In genomic region chr18:22560797-22561196, GRCh38 we compare ENCODE assay signal across 17 cellular contexts.
DNase-seq lines count a peak whose midpoint lies in the region; ATAC-seq and TF ChIP-seq lines count a peak whose summit lies in the region.
"Had no signal": no experiment of that assay in that cellular context is flagged by ENCODE, and none has a peak within 500 bp of the region (broad histone marks: within the 10 kb centered on the region; RNA-seq: fewer than 3 reads in every experiment).

No MANE protein-coding gene starts in this region.

- H3K4me2 ChIP-seq in IMR-90 (ENCODE audit: low read depth, low read length) (no peak overlapping the region; the same call in 1 of the 2 replicates), fibroblast of lung (ENCODE audit: extremely low read depth, insufficient read depth, low read length) (peak overlapping the region; percentile 30)
- H3K4me2 ChIP-seq: BLaER1 had no signal

- no peak for TF ChIP-seq RAD21 in IMR-90 (IDR thresholded peaks at IDR 0.05; ENCODE audit: low read length)

- POLR2A ChIA-PET in IMR-90 (lab: Charles Lee; ENCODE audit: unreplicated experiment) = no interaction called here

- H3K56ac ChIP-seq in IMR-90 (ENCODE audit: extremely low read depth, insufficient read depth, low read length) = no peak overlapping the region

- BruUV-seq in IMR-90 (replicated peaks; lab: Mats Ljungman, UMichigan) = no TSS peak

- in situ Hi-C loops in IMR-90 (cut with MboI; ENCODE audit: low sequenced_read_pairs) = loop anchor here (5.0 to 10.0 kb wide), 2 partner anchors 388 to 656 kb away; no protein-coding TSS in a partner anchor

- H3K4me3 ChIP-seq in IMR-90 (ENCODE audit: insufficient read depth, low read depth, low read length) = no peak overlapping the region
- H3K4me3 ChIP-seq in fibroblast of lung (replicated peaks in 1 of 4; ENCODE audit: control extremely low read depth in 1 of 4, insufficient read depth in 1 of 4, low read depth in 3 of 4, low read length in 4 of 4) = no peak overlapping the region
- H3K4me3 ChIP-seq in mucosa of descending colon = no peak overlapping the region
- H3K4me3 ChIP-seq: BLaER1 had no signal

- peak overlapping the region; percentile 66; the same call in 1 of the 2 replicates for H3K4ac ChIP-seq in IMR-90 (ENCODE audit: low read depth, low read length)

- no peaks in the 10 kb centered on the region for H3K36me3 ChIP-seq in IMR-90 (ENCODE audit: control insufficient read depth, insufficient read depth, low read length)
- H3K36me3 ChIP-seq in fibroblast of lung (ENCODE audit: control insufficient read depth, insufficient read depth, low read length) = no peaks in the 10 kb centered on the region
- no peaks in the 10 kb centered on the region for H3K36me3 ChIP-seq in mucosa of descending colon (ENCODE audit: low read depth)
- H3K36me3 ChIP-seq: BLaER1, vagina had no signal

- H3K4me3 Mint-ChIP-seq in nephron = peak overlapping the region in 2 of 3 experiments; percentile 6 to 12
- H3K4me3 Mint-ChIP-seq: activated CD4-positive, alpha-beta memory T cell treated with anti-CD3 and anti-CD28 coated beads, Interleukin-2, amount 10 ng/mL, durations not matched to agents 7 days and 5 days had no signal

- no CpG with 5 or more reads among the region's 1 CpG for whole genome bisulfite sequencing in IMR-90 (ENCODE audit: extremely low coverage in 2 of 2, insufficient read length in 1 of 2), 2 experiments

- DNase-seq in IMR-90 (no peak), fibroblast of lung (ENCODE audit: low read depth in 2 of 2) (no peak), DMS153 (lab: John Stamatoyannopoulos, UW) (no peak), NCI-H226 (no peak), mucosa of descending colon (no peak)
- DNase-seq in stimulated activated CD4-positive, alpha-beta T cell treated with anti-CD3 and anti-CD28 coated beads, Interleukin-2, amount 100 ng/mL, for 48 hours = no peak
- DNase-seq: activated CD4-positive, alpha-beta memory T cell treated with anti-CD3 and anti-CD28 coated beads, Interleukin-2, amount 10 ng/mL, durations not matched to agents 7 days and 5 days; activated CD4-positive, CD25-positive, alpha-beta regulatory T cell treated with anti-CD3 and anti-CD28 coated beads, Interleukin-2, amount 50 U/mL, for 72 hours; activated gamma-delta T cell; activated T-cell treated with anti-CD3 and anti-CD28 coated beads for 4 hours; Karpas-422; MV-4-11; NCI-H1694 had no signal

- no peak for ATAC-seq in IMR-90 (ENCODE audit: low read depth)
- ATAC-seq in mucosa of descending colon = no peak

- no peaks in the 10 kb centered on the region for H3K79me1 ChIP-seq in IMR-90 (ENCODE audit: low read depth in 1 of 2, low read length in 2 of 2)

- H3K36me3 Mint-ChIP-seq in nephron (ENCODE audit: low read depth) = no peaks in the 10 kb centered on the region

- peak overlapping the region; percentile 18; the same call in 1 of the 2 replicates for H3K18ac ChIP-seq in IMR-90 (ENCODE audit: low read depth, low read length)

- peaks cover 56% of the 10 kb centered on the region for H3K27me3 Mint-ChIP-seq in nephron (ENCODE audit: low read depth)

- H2BK15ac ChIP-seq in IMR-90 (ENCODE audit: low read depth, low read length) = no peak overlapping the region; the same call in 2 of the 3 replicates

- TF ChIP-seq POLR2A in IMR-90 (IDR thresholded peaks at IDR 0.05; ENCODE audit: low read depth, low read length) = no peak

- no peaks in the 10 kb centered on the region for H3K79me2 ChIP-seq in fibroblast of lung (ENCODE audit: control insufficient read depth, insufficient read depth, low read length)

- H4K20me1 ChIP-seq in IMR-90 (ENCODE audit: insufficient read depth, low read length) (no peaks in the 10 kb centered on the region), fibroblast of lung (ENCODE audit: control insufficient read depth, extremely low read depth, insufficient read depth, low read length) (no peaks in the 10 kb centered on the region)
- H4K20me1 ChIP-seq: BLaER1 had no signal

- no peaks in the 10 kb centered on the region for H3K9me1 ChIP-seq in IMR-90 (ENCODE audit: insufficient read depth, low read length)

- H3K27me3 ChIP-seq in IMR-90 (ENCODE audit: control insufficient read depth, insufficient read depth, low read length) (no peaks in the 10 kb centered on the region; the same call in 1 of the 2 replicates), fibroblast of lung (ENCODE audit: control insufficient read depth, insufficient read depth, low read length) (no peaks in the 10 kb centered on the region)
- H3K27me3 ChIP-seq: vagina had no signal

- H3K4me1 ChIP-seq in IMR-90 (ENCODE audit: control insufficient read depth, insufficient read depth, low read length) = peaks cover 11% of the 10 kb centered on the region
- no peaks in the 10 kb centered on the region for H3K4me1 ChIP-seq in fibroblast of lung (ENCODE audit: control insufficient read depth, extremely low read depth, insufficient read depth, low read length)
- peaks cover 7% of the 10 kb centered on the region for H3K4me1 ChIP-seq in mucosa of descending colon (ENCODE audit: low read depth)
- H3K4me1 ChIP-seq: BLaER1 had no signal

- H3K9me3 Mint-ChIP-seq in nephron = no peaks in the 10 kb centered on the region
- H3K9me3 Mint-ChIP-seq: activated CD4-positive, alpha-beta memory T cell treated with anti-CD3 and anti-CD28 coated beads, Interleukin-2, amount 10 ng/mL, durations not matched to agents 7 days and 5 days had no signal

- no peak overlapping the region for H2BK120ac ChIP-seq in IMR-90 (ENCODE audit: low read depth, low read length)

- H4K91ac ChIP-seq in IMR-90 (ENCODE audit: insufficient read depth, low read depth, low read length) = 0 out of 2 replicates have a peak overlapping the region, but pooled peaks have one; percentile 17

- peak overlapping the region; percentile 43 to 85 (median 77) for H3K27ac Mint-ChIP-seq in nephron
- H3K27ac Mint-ChIP-seq: activated CD4-positive, alpha-beta memory T cell treated with anti-CD3 and anti-CD28 coated beads, Interleukin-2, amount 10 ng/mL, durations not matched to agents 7 days and 5 days had no signal

- no peak overlapping the region for H2AK9ac ChIP-seq in IMR-90 (replicated peaks; ENCODE audit: low read depth, low read length, poor library complexity)

- H3K9me3 ChIP-seq in IMR-90 (ENCODE audit: control insufficient read depth, insufficient read depth, low read length) = no peaks in the 10 kb centered on the region
- no peaks in the 10 kb centered on the region for H3K9me3 ChIP-seq in fibroblast of lung (ENCODE audit: control insufficient read depth, insufficient read depth, low read depth, low read length)
- no peaks in the 10 kb centered on the region for H3K9me3 ChIP-seq in mucosa of descending colon
- H3K9me3 ChIP-seq: BLaER1, vagina had no signal

- peaks cover 32% of the 10 kb centered on the region for H3K4me1 Mint-ChIP-seq in nephron

- dilution Hi-C loops in IMR-90 (cut with HindIII; ENCODE audit: low sequenced_read_pairs, unreplicated experiment) = no loop called here

- H2AFZ ChIP-seq in IMR-90 (replicated peaks; ENCODE audit: low read length, poor library complexity) = no peak overlapping the region
- no peak overlapping the region for H2AFZ ChIP-seq in fibroblast of lung (ENCODE audit: low read length)

- H3K9ac ChIP-seq in IMR-90 (ENCODE audit: low read depth, low read length) = no peak overlapping the region; the same call in 1 of the 2 replicates
- H3K9ac ChIP-seq in fibroblast of lung (ENCODE audit: insufficient read depth, low read length) = no peak overlapping the region
- H3K9ac ChIP-seq: BLaER1 had no signal

- CTCF ChIA-PET in IMR-90 (lab: Yijun Ruan, JAX) = no interaction called here

- H3K27ac ChIP-seq in 22Rv1 = peak overlapping the region; percentile 72; the same call in 1 of the 2 replicates
- H3K27ac ChIP-seq in IMR-90 (ENCODE audit: insufficient read depth, low read length) = no peak overlapping the region
- no peak overlapping the region for H3K27ac ChIP-seq in fibroblast of lung (ENCODE audit: insufficient read depth, low read length)
- H3K27ac ChIP-seq: BLaER1 had no signal

- no peak overlapping the region for H2BK5ac ChIP-seq in IMR-90 (ENCODE audit: low read depth, low read length, poor library complexity, severe bottlenecking)

- no peak for TF ChIP-seq CTCF in 22Rv1 (IDR thresholded peaks at IDR 0.05)
- TF ChIP-seq CTCF in IMR-90 (conservative IDR thresholded peaks at IDR 0.05; ENCODE audit: low read depth, low read length) = no peak
- no peak for TF ChIP-seq CTCF in fibroblast of lung (conservative IDR thresholded peaks at IDR 0.05 in 1 of 2, IDR thresholded peaks at IDR 0.05 in 1 of 2; ENCODE audit: low read depth in 1 of 2, low read length in 2 of 2)
- no peak for TF ChIP-seq CTCF in nephron (IDR thresholded peaks at IDR 0.05; ENCODE audit: unreplicated experiment in 3 of 3)
- TF ChIP-seq CTCF in mucosa of descending colon (IDR thresholded peaks at IDR 0.05) = no peak

- H3K23ac ChIP-seq in IMR-90 (ENCODE audit: low read depth, low read length) = no peak overlapping the region

- no peak overlapping the region for H4K5ac ChIP-seq in IMR-90 (ENCODE audit: low read depth, low read length)

- no peak overlapping the region for H4K8ac ChIP-seq in IMR-90 (ENCODE audit: low read depth in 2 of 2, low read length in 2 of 2)

- H2AK5ac ChIP-seq in IMR-90 (ENCODE audit: low read depth, low read length) = no peak overlapping the region

- H2BK20ac ChIP-seq in IMR-90 (ENCODE audit: low read depth, low read length) = peak overlapping the region; percentile 40; the same call in 1 of the 2 replicates

- no peak overlapping the region; the same call in 1 of the 2 replicates for H3K14ac ChIP-seq in IMR-90 (replicated peaks; ENCODE audit: low read depth, low read length)

- intact Hi-C loops in IMR-90 (cut with micrococcal nuclease) (loop anchor here (1.0 to 5.0 kb wide), 5 partner anchors 133 to 663 kb away; no protein-coding TSS in a partner anchor), mucosa of descending colon (cut with DNase I, micrococcal nuclease) (no loop called here)

TF ChIP-seq in IMR-90, 13 proteins besides CTCF, POLR2A, EP300 and RAD21:
- TF ChIP-seq RCOR1 (IDR thresholded peaks at IDR 0.05; ENCODE audit: insufficient replicate concordance, low read length) = no peak
- no peak for TF ChIP-seq CEBPB (IDR thresholded peaks at IDR 0.05; ENCODE audit: low read depth, low read length)
- no peak for TF ChIP-seq USF2 (IDR thresholded peaks at IDR 0.05; ENCODE audit: low read depth, low read length)
- no peak for TF ChIP-seq CHD1 (IDR thresholded peaks at IDR 0.05; ENCODE audit: low read depth, low read length)
- TF ChIP-seq MAZ (IDR thresholded peaks at IDR 0.05; ENCODE audit: borderline replicate concordance, low read depth, low read length) = no peak
TF ChIP-seq in IMR-90: peak in this region for 0.
